Comparison of ENCODE assay signal across 2 cellular contexts in genomic region chr20:34712525-34713192, GRCh38.
TF ChIP-seq lines count a peak whose summit lies in the region.

No MANE protein-coding gene starts in this region.

TF ChIP-seq in SK-N-SH, 30 proteins besides CTCF, POLR2A, EP300 and RAD21 (continued from another document):
- TF ChIP-seq GABPA (IDR thresholded peaks at IDR 0.05; ENCODE audit: low read depth) (no peak), MAX (IDR thresholded peaks at IDR 0.05; ENCODE audit: low read depth) (no peak), NRF1 (IDR thresholded peaks at IDR 0.05; ENCODE audit: low read depth, low read length) (no peak), MXI1 (IDR thresholded peaks at IDR 0.05; ENCODE audit: low read depth, low read length) (no peak), REST (IDR thresholded peaks at IDR 0.05; ENCODE audit: low read depth, low read length) (no peak), EZH2phosphoT487 (IDR thresholded peaks at IDR 0.05; ENCODE audit: borderline replicate concordance, low read depth) (no peak), GATA2 (CRISPR knock-in tag; IDR thresholded peaks at IDR 0.05) (no peak), USF2 (IDR thresholded peaks at IDR 0.05; ENCODE audit: borderline replicate concordance, low read depth, low read length) (no peak), NFIC (IDR thresholded peaks at IDR 0.05; ENCODE audit: borderline replicate concordance) (no peak), USF1 (IDR thresholded peaks at IDR 0.05; ENCODE audit: borderline replicate concordance, low read depth) (no peak), ZBTB33 (IDR thresholded peaks at IDR 0.05; ENCODE audit: borderline replicate concordance, low read depth) (no peak), PBX3 (IDR thresholded peaks at IDR 0.05) (no peak), MEF2A (IDR thresholded peaks at IDR 0.05; ENCODE audit: borderline replicate concordance, low read depth) (no peak), FOSL2 (IDR thresholded peaks at IDR 0.05; ENCODE audit: borderline replicate concordance, low read depth) (no peak)

TF ChIP-seq in SK-N-SH treated with all-trans-retinoic acid at 6 μM for 48 hours, 23 proteins besides CTCF, POLR2A, EP300 and RAD21 (continued from another document):
- TF ChIP-seq TSHZ2 (CRISPR knock-in tag; IDR thresholded peaks at IDR 0.05) (no peak), ZC3H10 (CRISPR knock-in tag; IDR thresholded peaks at IDR 0.05) (no peak), BACH2 (CRISPR knock-in tag; IDR thresholded peaks at IDR 0.05; ENCODE audit: borderline replicate concordance) (no peak), CREB5 (CRISPR knock-in tag; IDR thresholded peaks at IDR 0.05; ENCODE audit: low read depth) (no peak)
TF ChIP-seq in SK-N-SH treated with all-trans-retinoic acid at 6 μM for 48 hours: peak in this region for 0.
